Comparison of ENCODE assay signal across 32 cellular contexts in the genomic region with DNA sequence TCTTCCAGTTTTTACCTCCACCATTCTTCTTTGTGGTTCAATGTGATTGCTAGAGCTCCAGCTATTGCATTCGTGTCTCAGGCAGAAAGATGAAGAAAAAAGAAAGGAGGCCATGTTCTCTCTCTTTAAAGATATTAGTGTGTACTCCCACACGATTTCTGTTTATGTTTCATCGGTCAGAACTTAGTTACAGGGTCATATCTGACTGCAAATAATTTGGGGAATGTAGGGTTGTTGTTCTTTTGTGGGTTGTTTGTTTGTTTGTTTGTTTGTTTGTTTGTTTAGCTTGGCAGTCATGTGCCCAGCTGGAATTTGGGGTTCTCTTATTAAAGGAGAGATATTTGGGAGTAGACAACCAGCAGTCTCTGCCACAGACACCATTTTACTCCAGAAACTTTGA. TPM values are rescaled to one million over a fixed set of nuclear protein-coding genes. Genes with fewer than 3 reads are reported as not detected.
"Had no signal": no experiment of that assay in that cellular context is flagged by ENCODE, and none has a peak within 500 bp of the region (broad histone marks: within the 10 kb centered on the region; RNA-seq: fewer than 3 reads in every experiment).

No MANE protein-coding gene starts in this region.

- H3K9me3 ChIP-seq: gastrocnemius medialis, neutrophil, ovary, sigmoid colon, testis, transverse colon had no signal

- H3K4me3 Mint-ChIP-seq: activated naive CD4-positive, alpha-beta T cell treated with anti-CD3 and anti-CD28 coated beads, Interleukin-2, amount 50 U/mL, for 24 hours; activated naive CD8-positive, alpha-beta T cell treated with anti-CD3 and anti-CD28 coated beads, Interleukin-2, amount 50 U/mL, for 24 hours; activated T-cell treated with anti-CD3 and anti-CD28 coated beads, Interleukin-2, amount 50 U/mL, for 24 hours; nephron progenitor cell; T-helper 1 cell treated with Interleukin-12 subunit alpha and Interleukin-12 subunit beta and Interleukin-4 antibody, amounts not matched to agents 30 μg/mL and 1 μg/mL, for 36 hours had no signal

- H3K27me3 Mint-ChIP-seq: activated naive CD4-positive, alpha-beta T cell treated with anti-CD3 and anti-CD28 coated beads, Interleukin-2, amount 50 U/mL, for 24 hours; activated naive CD8-positive, alpha-beta T cell treated with anti-CD3 and anti-CD28 coated beads, Interleukin-2, amount 50 U/mL, for 24 hours; activated T-cell treated with anti-CD3 and anti-CD28 coated beads, Interleukin-2, amount 50 U/mL, for 24 hours had no signal

- H3K4me1 Mint-ChIP-seq: activated naive CD4-positive, alpha-beta T cell treated with anti-CD3 and anti-CD28 coated beads, Interleukin-2, amount 50 U/mL, for 24 hours had no signal

- H3K4me3 ChIP-seq: gastrocnemius medialis, hepatocyte, ovary, sigmoid colon, smooth muscle cell, testis, transverse colon had no signal

- H3K27ac ChIP-seq: hepatocyte, neutrophil, ovary, sigmoid colon, testis, transverse colon, WERI-Rb-1 had no signal

- H3K9me3 Mint-ChIP-seq: activated naive CD4-positive, alpha-beta T cell treated with anti-CD3 and anti-CD28 coated beads, Interleukin-2, amount 50 U/mL, for 24 hours; activated naive CD8-positive, alpha-beta T cell treated with anti-CD3 and anti-CD28 coated beads, Interleukin-2, amount 50 U/mL, for 24 hours; activated T-cell treated with anti-CD3 and anti-CD28 coated beads, Interleukin-2, amount 50 U/mL, for 24 hours; activated T-helper 2 cell treated with anti-CD3 and anti-CD28 coated beads, Interferon-gamma antibody, Interleukin-2, Interleukin-4, amounts not matched to agents 10 μg/mL and 5 μg/mL and 100 μg/mL, durations not matched to agents 14 hours and 24 hours and 36 hours; T-helper 1 cell treated with Interleukin-12 subunit alpha and Interleukin-12 subunit beta and Interleukin-4 antibody, amounts not matched to agents 30 μg/mL and 1 μg/mL, for 36 hours had no signal

- H3K4me1 ChIP-seq: sigmoid colon, testis, transverse colon had no signal

- H3K79me2 ChIP-seq: hepatocyte had no signal

- DNase-seq: activated CD4-positive, alpha-beta T cell treated with anti-CD3 and anti-CD28 coated beads for 48 hours; activated CD4-positive, alpha-beta T cell treated with anti-CD3 and anti-CD28 coated beads, Interleukin-2, amount 50 U/mL, for 48 hours; activated CD8-positive, alpha-beta memory T cell treated with anti-CD3 and anti-CD28 coated beads for 24 hours; activated CD8-positive, alpha-beta memory T cell treated with anti-CD3 and anti-CD28 coated beads, Interleukin-2, amount 50 U/mL, for 4 hours; activated naive CD8-positive, alpha-beta T cell treated with anti-CD3 and anti-CD28 coated beads, Interleukin-2, amount 50 U/mL, for 24 hours; activated T-cell treated with anti-CD3 and anti-CD28 coated beads, Interleukin-2, amount 50 U/mL, for 24 hours; dermis blood vessel endothelial cell; effector CD4-positive, alpha-beta T cell; glutamatergic neuron; kidney; left colon; nephron progenitor cell; ovary; retina; sigmoid colon; stimulated activated CD4-positive, alpha-beta T cell treated with anti-CD3 and anti-CD28 coated beads, Interleukin-15, amount 100 ng/mL, for 24 hours; stimulated activated CD4-positive, alpha-beta T cell treated with anti-CD3 and anti-CD28 coated beads, Interleukin-2, amount 100 ng/mL, for 24 hours; stimulated activated naive CD8-positive, alpha-beta T cell treated with anti-CD3 and anti-CD28 coated beads, Interleukin-15, Interleukin-2, amounts not matched to agents 100 U/mL and 50 U/mL, for 24 hours; SW 1271; T1000; transverse colon; WERI-Rb-1 had no signal

- H3K36me3 ChIP-seq: gastrocnemius medialis, neutrophil, ovary, sigmoid colon, transverse colon, WERI-Rb-1 had no signal

- ATAC-seq: activated CD4-positive, CD25-positive, alpha-beta regulatory T cell treated with anti-CD3 and anti-CD28 coated beads, Interleukin-2, amount 50 U/mL, for 24 hours; activated naive CD8-positive, alpha-beta T cell treated with anti-CD3 and anti-CD28 coated beads, Interleukin-2, amount 50 U/mL, for 24 hours; left colon; stimulated activated naive CD8-positive, alpha-beta T cell treated with anti-CD3 and anti-CD28 coated beads, Interleukin-15, Interleukin-2, amounts not matched to agents 100 U/mL and 50 U/mL, for 24 hours had no signal

- H3K4me2 ChIP-seq: hepatocyte, smooth muscle cell had no signal

- H3K36me3 Mint-ChIP-seq: activated naive CD4-positive, alpha-beta T cell treated with anti-CD3 and anti-CD28 coated beads, Interleukin-2, amount 50 U/mL, for 24 hours had no signal

- H2AFZ ChIP-seq: hepatocyte had no signal

- H3K27me3 ChIP-seq: gastrocnemius medialis, hepatocyte, neutrophil, ovary, sigmoid colon, testis, transverse colon had no signal

- H3K27ac Mint-ChIP-seq: activated naive CD4-positive, alpha-beta T cell treated with anti-CD3 and anti-CD28 coated beads, Interleukin-2, amount 50 U/mL, for 24 hours; activated naive CD8-positive, alpha-beta T cell treated with anti-CD3 and anti-CD28 coated beads, Interleukin-2, amount 50 U/mL, for 24 hours; activated T-cell treated with anti-CD3 and anti-CD28 coated beads, Interleukin-2, amount 50 U/mL, for 24 hours; activated T-helper 2 cell treated with anti-CD3 and anti-CD28 coated beads, Interferon-gamma antibody, Interleukin-2, Interleukin-4, amounts not matched to agents 10 μg/mL and 5 μg/mL and 100 μg/mL, durations not matched to agents 14 hours and 24 hours and 36 hours; nephron progenitor cell; progenitor cell of endocrine pancreas had no signal

RNA-seq across cellular contexts. Expression of gene PIK3CG, which starts 53.6 kb away (rescaled TPM):
- total RNA-seq: progenitor cell of endocrine pancreas, smooth muscle cell had no signal
- polyA plus RNA-seq: smooth muscle cell had no signal
